ENCODE assay signal across 1 cellular context in genomic region chr14:35078082-35078481, GRCh38.
TF ChIP-seq lines count a peak whose summit lies in the region.

No MANE protein-coding gene starts in this region.

TF ChIP-seq in HepG2, 621 proteins besides CTCF, POLR2A, EP300 and RAD21 (continued from another document):
- TF ChIP-seq ZHX2 (IDR thresholded peaks at IDR 0.05; ENCODE audit: low read depth) (no peak), ZHX2 (CRISPR knock-in tag; IDR thresholded peaks at IDR 0.05; ENCODE audit: borderline replicate concordance) (no peak), GATAD1 (CRISPR knock-in tag; IDR thresholded peaks at IDR 0.05) (no peak), ZNF496 (CRISPR knock-in tag; IDR thresholded peaks at IDR 0.05; ENCODE audit: insufficient replicate concordance) (no peak), HOMEZ (CRISPR knock-in tag; IDR thresholded peaks at IDR 0.05; ENCODE audit: low read depth) (peak; percentile 88; the same call in 1 of the 2 replicates), FIP1L1 (IDR thresholded peaks at IDR 0.05; ENCODE audit: borderline replicate concordance, insufficient read depth, low read depth, low read length) (no peak), DBP (CRISPR knock-in tag; IDR thresholded peaks at IDR 0.05; ENCODE audit: not compliant biosample characterization) (no peak), KAT8 (CRISPR knock-in tag; IDR thresholded peaks at IDR 0.05) (0 out of 2 replicates have a peak, but pooled peaks have one; percentile 20)
- TF ChIP-seq, protein P1, sequence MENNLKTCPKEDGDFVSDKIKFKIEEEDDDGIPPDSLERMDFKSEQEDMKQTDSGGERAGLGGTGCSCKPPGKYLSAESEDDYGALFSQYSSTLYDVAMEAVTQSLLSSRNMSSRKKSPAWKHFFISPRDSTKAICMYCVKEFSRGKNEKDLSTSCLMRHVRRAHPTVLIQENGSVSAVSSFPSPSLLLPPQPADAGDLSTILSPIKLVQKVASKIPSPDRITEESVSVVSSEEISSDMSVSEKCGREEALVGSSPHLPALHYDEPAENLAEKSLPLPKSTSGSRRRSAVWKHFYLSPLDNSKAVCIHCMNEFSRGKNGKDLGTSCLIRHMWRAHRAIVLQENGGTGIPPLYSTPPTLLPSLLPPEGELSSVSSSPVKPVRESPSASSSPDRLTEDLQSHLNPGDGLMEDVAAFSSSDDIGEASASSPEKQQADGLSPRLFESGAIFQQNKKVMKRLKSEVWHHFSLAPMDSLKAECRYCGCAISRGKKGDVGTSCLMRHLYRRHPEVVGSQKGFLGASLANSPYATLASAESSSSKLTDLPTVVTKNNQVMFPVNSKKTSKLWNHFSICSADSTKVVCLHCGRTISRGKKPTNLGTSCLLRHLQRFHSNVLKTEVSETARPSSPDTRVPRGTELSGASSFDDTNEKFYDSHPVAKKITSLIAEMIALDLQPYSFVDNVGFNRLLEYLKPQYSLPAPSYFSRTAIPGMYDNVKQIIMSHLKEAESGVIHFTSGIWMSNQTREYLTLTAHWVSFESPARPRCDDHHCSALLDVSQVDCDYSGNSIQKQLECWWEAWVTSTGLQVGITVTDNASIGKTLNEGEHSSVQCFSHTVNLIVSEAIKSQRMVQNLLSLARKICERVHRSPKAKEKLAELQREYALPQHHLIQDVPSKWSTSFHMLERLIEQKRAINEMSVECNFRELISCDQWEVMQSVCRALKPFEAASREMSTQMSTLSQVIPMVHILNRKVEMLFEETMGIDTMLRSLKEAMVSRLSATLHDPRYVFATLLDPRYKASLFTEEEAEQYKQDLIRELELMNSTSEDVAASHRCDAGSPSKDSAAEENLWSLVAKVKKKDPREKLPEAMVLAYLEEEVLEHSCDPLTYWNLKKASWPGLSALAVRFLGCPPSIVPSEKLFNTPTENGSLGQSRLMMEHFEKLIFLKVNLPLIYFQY (CRISPR knock-in tag; IDR thresholded peaks at IDR 0.05; ENCODE audit: borderline replicate concordance) = peak; percentile 50; the same call in 1 of the 2 replicates
- TF ChIP-seq, protein P2, sequence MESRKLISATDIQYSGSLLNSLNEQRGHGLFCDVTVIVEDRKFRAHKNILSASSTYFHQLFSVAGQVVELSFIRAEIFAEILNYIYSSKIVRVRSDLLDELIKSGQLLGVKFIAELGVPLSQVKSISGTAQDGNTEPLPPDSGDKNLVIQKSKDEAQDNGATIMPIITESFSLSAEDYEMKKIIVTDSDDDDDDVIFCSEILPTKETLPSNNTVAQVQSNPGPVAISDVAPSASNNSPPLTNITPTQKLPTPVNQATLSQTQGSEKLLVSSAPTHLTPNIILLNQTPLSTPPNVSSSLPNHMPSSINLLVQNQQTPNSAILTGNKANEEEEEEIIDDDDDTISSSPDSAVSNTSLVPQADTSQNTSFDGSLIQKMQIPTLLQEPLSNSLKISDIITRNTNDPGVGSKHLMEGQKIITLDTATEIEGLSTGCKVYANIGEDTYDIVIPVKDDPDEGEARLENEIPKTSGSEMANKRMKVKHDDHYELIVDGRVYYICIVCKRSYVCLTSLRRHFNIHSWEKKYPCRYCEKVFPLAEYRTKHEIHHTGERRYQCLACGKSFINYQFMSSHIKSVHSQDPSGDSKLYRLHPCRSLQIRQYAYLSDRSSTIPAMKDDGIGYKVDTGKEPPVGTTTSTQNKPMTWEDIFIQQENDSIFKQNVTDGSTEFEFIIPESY (CRISPR knock-in tag; IDR thresholded peaks at IDR 0.05) = peak; percentile 83; the same call in 1 of the 2 replicates
